Comparison of ENCODE assay signal across 8 cellular contexts in the genomic region with DNA sequence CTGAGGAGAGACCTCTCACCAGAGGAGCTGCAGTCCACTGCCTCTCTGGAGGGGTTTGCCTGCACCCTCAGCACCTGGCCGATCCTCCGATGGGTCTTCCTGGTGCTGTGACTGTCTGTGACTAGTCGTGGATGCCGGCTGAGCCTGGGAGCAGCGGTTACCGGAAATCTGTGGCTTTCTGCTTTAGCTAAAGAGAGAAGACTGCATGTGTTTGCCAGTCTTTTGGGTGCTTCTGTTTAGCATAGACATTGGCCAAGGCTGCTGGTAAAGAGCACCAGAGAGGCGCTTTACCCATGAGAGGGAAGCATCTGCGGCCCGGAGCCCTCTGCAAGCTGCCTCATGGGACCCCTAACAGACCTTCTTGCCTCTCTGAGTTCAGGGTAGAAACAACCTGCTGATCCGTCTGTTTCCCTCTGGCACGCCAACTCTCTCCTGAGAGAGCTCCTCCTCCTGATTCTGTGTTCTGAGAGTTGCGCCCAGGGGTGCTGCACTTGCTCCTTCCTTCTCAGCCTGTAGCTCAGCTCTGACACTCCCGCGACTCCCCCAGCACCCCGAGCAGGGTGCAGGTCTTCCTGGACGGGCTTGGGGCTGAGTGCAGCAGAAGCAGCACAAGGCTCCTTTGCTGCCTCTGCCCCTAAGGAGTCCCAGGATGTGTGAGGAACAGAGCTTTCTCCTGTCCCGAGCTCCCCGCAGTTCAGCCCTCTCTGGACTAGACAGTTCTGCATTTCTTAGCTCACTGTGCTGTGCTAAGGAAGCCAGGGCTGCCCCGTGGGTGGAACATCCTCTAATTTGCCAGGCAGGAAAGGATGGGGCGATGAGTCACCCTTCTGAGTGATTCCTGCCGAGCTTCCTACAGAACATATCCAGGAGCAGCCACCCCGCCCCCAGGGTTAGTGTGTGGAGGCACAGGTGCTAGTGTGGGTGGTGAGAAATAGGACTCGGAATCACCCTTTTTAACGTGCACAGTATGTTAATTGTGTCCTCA.
A peak's percentile ranks its signal among the peaks of the same experiment; 100 is the strongest.
DNase-seq lines count a peak whose midpoint lies in the region; ATAC-seq and TF ChIP-seq lines count a peak whose summit lies in the region.

No MANE protein-coding gene starts in this region.

- no peak overlapping the region for H2BK12ac ChIP-seq in neuronal stem cell (ENCODE audit: low read length)

- H2BK5ac ChIP-seq in neuronal stem cell (ENCODE audit: low read length) = no peak overlapping the region

- intact Hi-C loops in activated CD4-positive, alpha-beta T cell treated with anti-CD3 and anti-CD28 coated beads, Interleukin-2, amount 10 ng/mL, durations not matched to agents 24 days and 14 days (cut with micrococcal nuclease) = loop anchor here (1.0 to 5.0 kb wide), 2 partner anchors 114 to 205 kb away; a partner anchor contains a TSS

- DNase-seq in AG09309 (ENCODE audit: low read depth) = peak; percentile 66
- DNase-seq in KBM-7 = peak; percentile 70
- DNase-seq in activated CD4-positive, alpha-beta T cell treated with anti-CD3 and anti-CD28 coated beads, Interleukin-2, amount 10 ng/mL, durations not matched to agents 24 days and 14 days = peak; percentile 75
- peak; percentile 98 for DNase-seq in fibroblast of mammary gland (ENCODE audit: low read depth)
- peak; percentile 9 for DNase-seq in neuronal stem cell (ENCODE audit: low spot score)
- no peak for DNase-seq in NCI-H1092 (lab: John Stamatoyannopoulos, UW)
- DNase-seq in NCI-H526 treated with DMSO at 0.1 percent for 48 hours (lab: John Stamatoyannopoulos, UW) = no peak

- no peaks in the 10 kb centered on the region for H3K36me3 ChIP-seq in neuronal stem cell (replicated peaks in 1 of 2; ENCODE audit: control insufficient read depth in 2 of 2, insufficient read depth in 2 of 2, low read length in 2 of 2)

- H3K4me3 ChIP-seq in AG09309 (ENCODE audit: control insufficient read depth, low read depth, low read length) (no peak overlapping the region), fibroblast of mammary gland (ENCODE audit: control insufficient read depth, low read depth, low read length) (peak overlapping the region; percentile 39), neuronal stem cell (ENCODE audit: low read length in 2 of 2) (no peak overlapping the region)

- H3K4ac ChIP-seq in neuronal stem cell (ENCODE audit: low read length) = no peak overlapping the region

- H3K9ac ChIP-seq in neuronal stem cell (ENCODE audit: low read depth, low read length, poor library complexity) = no peak overlapping the region

- no CpG with 5 or more reads among the region's 24 CpGs for WGBS in neuronal stem cell (ENCODE audit: extremely low coverage in 2 of 2, insufficient read length in 2 of 2, insufficient replicate concordance in 1 of 2), 2 donors

- H3K23ac ChIP-seq in neuronal stem cell (ENCODE audit: low read depth, low read length, poor library complexity) = no peak overlapping the region

- no peak overlapping the region for H2AK5ac ChIP-seq in neuronal stem cell (ENCODE audit: low read depth, low read length)

- H4K91ac ChIP-seq in neuronal stem cell (ENCODE audit: low read depth, low read length, poor library complexity) = no peak overlapping the region

- H3K4me1 Mint-ChIP-seq in activated CD4-positive, alpha-beta T cell treated with anti-CD3 and anti-CD28 coated beads, Interleukin-2, amount 10 ng/mL, durations not matched to agents 24 days and 14 days = peaks cover 30% of the 10 kb centered on the region

- no peak overlapping the region for H3K4me2 ChIP-seq in neuronal stem cell (ENCODE audit: insufficient read depth, low read length, poor library complexity, severe bottlenecking)

- TF ChIP-seq CTCF in AG09309 (IDR thresholded peaks at IDR 0.05; ENCODE audit: control insufficient read depth, insufficient read depth, low read depth, low read length, missing control alignments) = no peak
- TF ChIP-seq CTCF in fibroblast of mammary gland (conservative IDR thresholded peaks at IDR 0.05; ENCODE audit: control insufficient read depth, insufficient read depth, low read depth, low read length) = no peak

- H3K4me3 Mint-ChIP-seq in activated CD4-positive, alpha-beta T cell treated with anti-CD3 and anti-CD28 coated beads, Interleukin-2, amount 10 ng/mL, durations not matched to agents 24 days and 14 days = peak overlapping the region; percentile 83

- H4K8ac ChIP-seq in neuronal stem cell (ENCODE audit: low read depth, low read length) = no peak overlapping the region

- H3K36me3 Mint-ChIP-seq in activated CD4-positive, alpha-beta T cell treated with anti-CD3 and anti-CD28 coated beads, Interleukin-2, amount 10 ng/mL, durations not matched to agents 24 days and 14 days (ENCODE audit: low read depth) = no peaks in the 10 kb centered on the region

- no peaks in the 10 kb centered on the region for H3K9me3 Mint-ChIP-seq in activated CD4-positive, alpha-beta T cell treated with anti-CD3 and anti-CD28 coated beads, Interleukin-2, amount 10 ng/mL, durations not matched to agents 24 days and 14 days

- H3K9me3 ChIP-seq in neuronal stem cell (replicated peaks in 1 of 2; ENCODE audit: control insufficient read depth in 2 of 2, insufficient read depth in 1 of 2, low read depth in 1 of 2, low read length in 2 of 2) = no peaks in the 10 kb centered on the region

- peak; percentile 48 for ATAC-seq in GM19351 (IDR thresholded peaks at IDR 0.05; ENCODE audit: unreplicated experiment)

- H3K14ac ChIP-seq in neuronal stem cell (ENCODE audit: low read length) = no peak overlapping the region

- no peak overlapping the region for H3K27ac ChIP-seq in neuronal stem cell (replicated peaks; ENCODE audit: low read length)

- H2BK15ac ChIP-seq in neuronal stem cell (ENCODE audit: low read length) = no peak overlapping the region

- peak overlapping the region; percentile 78 for H3K18ac ChIP-seq in neuronal stem cell (ENCODE audit: low read length)

- in situ Hi-C loops in KBM-7 (cut with MboI; ENCODE audit: low pct_unique_long_range_greater_than_20kb, low sequenced_read_pairs) = no loop called here

- H3K27ac Mint-ChIP-seq in activated CD4-positive, alpha-beta T cell treated with anti-CD3 and anti-CD28 coated beads, Interleukin-2, amount 10 ng/mL, durations not matched to agents 24 days and 14 days = peak overlapping the region; percentile 26

- H3K27me3 Mint-ChIP-seq in activated CD4-positive, alpha-beta T cell treated with anti-CD3 and anti-CD28 coated beads, Interleukin-2, amount 10 ng/mL, durations not matched to agents 24 days and 14 days = peaks cover 28% of the 10 kb centered on the region

- H3K27me3 ChIP-seq in neuronal stem cell (ENCODE audit: control insufficient read depth in 3 of 3, insufficient read depth in 3 of 3, low read depth in 1 of 3, low read length in 3 of 3) = no peaks in the 10 kb centered on the region

- H2AFZ ChIP-seq in neuronal stem cell (ENCODE audit: low read length) = peak overlapping the region; percentile 57

- no peaks in the 10 kb centered on the region for H3K79me1 ChIP-seq in neuronal stem cell (ENCODE audit: low read depth, low read length)

- H2BK120ac ChIP-seq in neuronal stem cell (ENCODE audit: low read depth, low read length) = no peak overlapping the region

- peaks cover 9 to 18% of the 10 kb centered on the region in 2 donors for H3K4me1 ChIP-seq in neuronal stem cell (ENCODE audit: control insufficient read depth in 2 of 2, insufficient read depth in 1 of 2, low read depth in 1 of 2, low read length in 2 of 2)

Comparison
In these comparisons a context has a peak if more than half of its experiments do, and no peak if none do; other contexts are left out.
1. DNase-seq: peak in AG09309 (single experiment), KBM-7 (single experiment), activated CD4-positive, alpha-beta T cell treated with anti-CD3 and anti-CD28 coated beads, Interleukin-2, amount 10 ng/mL, durations not matched to agents 24 days and 14 days (single experiment), fibroblast of mammary gland (single experiment) and neuronal stem cell (single experiment); none in NCI-H1092 (single experiment) and NCI-H526 treated with DMSO at 0.1 percent for 48 hours (single experiment).